ENCODE assay signal across 10 cellular contexts in the genomic region with DNA sequence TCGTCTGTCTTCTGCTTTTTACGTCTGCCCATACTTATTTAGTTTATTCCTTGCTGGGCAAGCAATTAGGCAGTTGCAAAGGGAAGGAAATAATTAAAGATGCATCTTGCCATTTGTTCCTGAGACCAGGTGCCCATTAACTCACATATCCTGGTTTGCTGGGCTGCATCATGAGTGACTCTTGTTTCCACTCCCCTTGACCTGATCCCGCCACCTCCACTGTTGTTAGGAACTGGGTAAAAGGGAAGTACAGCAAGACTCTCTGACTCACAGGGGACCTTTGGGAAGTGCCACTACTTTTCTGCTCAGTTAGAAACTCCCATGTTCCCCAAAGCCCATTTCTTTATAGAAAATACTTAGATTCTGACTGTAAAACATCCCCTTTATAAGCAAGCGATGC.
DNase-seq lines count a peak whose midpoint lies in the region; ATAC-seq and TF ChIP-seq lines count a peak whose summit lies in the region.
"Had no signal": no experiment of that assay in that cellular context is flagged by ENCODE, and none has a peak within 500 bp of the region (broad histone marks: within the 10 kb centered on the region; RNA-seq: fewer than 3 reads in every experiment).

No MANE protein-coding gene starts in this region.

- ATAC-seq in HG03378 (IDR thresholded peaks at IDR 0.05; ENCODE audit: unreplicated experiment) (no peak), GM19324 (IDR thresholded peaks at IDR 0.05; ENCODE audit: low FRiP score, unreplicated experiment) (no peak)

- intact Hi-C loops in sigmoid colon (cut with DNase I): no loop called here
- intact Hi-C loops in posterior vena cava (cut with DNase I): loop anchor here (5.0 to 10.0 kb wide), 3 partner anchors 57 to 990 kb away; no protein-coding TSS in a partner anchor

- WGBS in sigmoid colon, 2 donors: 74 to 82% methylated on average over 4 of the region's 4 CpGs

- no peaks in the 10 kb centered on the region for H3K27me3 ChIP-seq in SJSA1 (replicated peaks)
- no peaks in the 10 kb centered on the region for H3K27me3 ChIP-seq in right atrium auricular region
- no peaks in the 10 kb centered on the region for H3K27me3 ChIP-seq in sigmoid colon

- H3K27ac ChIP-seq in SJSA1 (peak overlapping the region; percentile 64), right atrium auricular region (peak overlapping the region; percentile 34 to 57), sigmoid colon (peak overlapping the region; percentile 31 to 88 (median 70))

- H3K9me3 ChIP-seq in SJSA1 (replicated peaks) (no peaks in the 10 kb centered on the region), right atrium auricular region (no peaks in the 10 kb centered on the region), sigmoid colon (no peaks in the 10 kb centered on the region)

- no peak for TF ChIP-seq EP300 in sigmoid colon (IDR thresholded peaks at IDR 0.05)

- peak; percentile 60 for DNase-seq in HK-2 (ENCODE audit: unreplicated experiment)
- DNase-seq in SJSA1 (ENCODE audit: low read depth in 1 of 2, low spot score in 2 of 2): no peak
- no peak for DNase-seq in right atrium auricular region (ENCODE audit: low spot score)
- DNase-seq in sigmoid colon: no peak
- DNase-seq in posterior vena cava (ENCODE audit: low spot score): no peak
- no peak for DNase-seq in RPMI8226
- DNase-seq: NCI-H526; stimulated activated CD4-positive, alpha-beta T cell treated with anti-CD3 and anti-CD28 coated beads, Interleukin-4, amount 100 ng/mL, for 24 hours had no signal

- H3K4me3 ChIP-seq in SJSA1 (no peak overlapping the region), right atrium auricular region (no peak overlapping the region), sigmoid colon (no peak overlapping the region)

- H3K4me1 ChIP-seq in SJSA1 (replicated peaks): peaks cover 42% of the 10 kb centered on the region
- peaks cover 0 to 19% of the 10 kb centered on the region in 2 donors for H3K4me1 ChIP-seq in right atrium auricular region
- peaks cover 0 to 55% (median 30%) of the 10 kb centered on the region in 4 donors for H3K4me1 ChIP-seq in sigmoid colon

- TF ChIP-seq CTCF in right atrium auricular region (IDR thresholded peaks at IDR 0.05): no peak
- no peak for TF ChIP-seq CTCF in sigmoid colon (IDR thresholded peaks at IDR 0.05)

- peaks cover 33% of the 10 kb centered on the region for H3K36me3 ChIP-seq in SJSA1
- H3K36me3 ChIP-seq in right atrium auricular region: peaks cover 14% of the 10 kb centered on the region
- peaks cover 0 to 59% (median 11%) of the 10 kb centered on the region in 4 donors for H3K36me3 ChIP-seq in sigmoid colon

- no peak for TF ChIP-seq POLR2A in sigmoid colon (IDR thresholded peaks at IDR 0.05)
